In the genomic region with DNA sequence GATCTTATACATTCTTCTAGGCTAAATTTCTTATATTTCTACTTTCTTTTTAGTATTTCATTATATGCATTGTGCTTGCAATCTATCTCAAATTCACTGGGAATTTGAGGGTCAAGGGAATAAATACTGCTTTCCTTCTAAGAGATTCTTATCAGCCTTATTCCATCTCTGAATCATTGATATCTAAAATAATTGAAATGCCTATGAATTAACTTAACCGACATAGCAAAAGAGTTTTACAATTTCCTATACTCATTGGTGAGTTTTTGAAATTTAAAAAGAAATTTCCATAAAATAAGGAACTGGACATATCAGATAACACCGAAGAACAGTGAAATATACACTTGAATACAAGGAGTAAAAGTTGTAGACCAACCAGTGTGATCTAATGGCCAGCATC, we compare ENCODE assay signal across 26 cellular contexts.
"Had no signal": no experiment of that assay in that cellular context is flagged by ENCODE, and none has a peak within 500 bp of the region (broad histone marks: within the 10 kb centered on the region; RNA-seq: fewer than 3 reads in every experiment).

No MANE protein-coding gene starts in this region.

- H3K4me3 Mint-ChIP-seq: dendritic cell treated with granulocyte-macrophage colony-stimulating factor and Interleukin-4, amounts not matched to agents 40 ng/mL and 50 ng/mL, for 4 days; effector memory CD8-positive, alpha-beta T cell; endodermal cell had no signal

- H3K4me1 ChIP-seq: colonic mucosa, esophagus muscularis mucosa, foreskin keratinocyte, gastrocnemius medialis, gastroesophageal sphincter, heart left ventricle, heart right ventricle had no signal

- H3K27ac ChIP-seq: colonic mucosa, coronary artery, dorsolateral prefrontal cortex, epithelial cell of prostate, esophagus muscularis mucosa, esophagus squamous epithelium, foreskin keratinocyte, gastrocnemius medialis, gastroesophageal sphincter, heart left ventricle, heart right ventricle, hepatocyte had no signal

- DNase-seq: colonic mucosa; cortex of kidney; dermis blood vessel endothelial cell; dorsolateral prefrontal cortex; effector CD4-positive, alpha-beta T cell; effector CD8-positive, alpha-beta T cell; effector memory CD4-positive, alpha-beta T cell; effector memory CD8-positive, alpha-beta T cell; endodermal cell; erythroblast; esophagus squamous epithelium; foreskin fibroblast; foreskin keratinocyte; foreskin melanocyte; gastrocnemius medialis; glutamatergic neuron; head of caudate nucleus; heart left ventricle; heart right ventricle had no signal

- H2AFZ ChIP-seq: hepatocyte had no signal

- H3K4me1 Mint-ChIP-seq: endodermal cell had no signal

- H3K79me2 ChIP-seq: hepatocyte had no signal

- H3K36me3 ChIP-seq: colonic mucosa, esophagus muscularis mucosa, esophagus squamous epithelium, gastrocnemius medialis, gastroesophageal sphincter, heart left ventricle, heart right ventricle had no signal

- H3K4me2 ChIP-seq: hepatocyte had no signal

- H3K9me3 ChIP-seq: colonic mucosa, esophagus muscularis mucosa, esophagus squamous epithelium, gastrocnemius medialis, gastroesophageal sphincter, heart left ventricle, heart right ventricle had no signal

- H3K4me3 ChIP-seq: colonic mucosa, coronary artery, dorsolateral prefrontal cortex, esophagus muscularis mucosa, esophagus squamous epithelium, gastrocnemius medialis, gastroesophageal sphincter, heart left ventricle, heart right ventricle, hepatocyte had no signal

- ATAC-seq: effector memory CD8-positive, alpha-beta T cell; esophagus mucosa; foreskin keratinocyte; gastrocnemius medialis; gastroesophageal sphincter; heart left ventricle; heart right ventricle had no signal

- H3K9me3 Mint-ChIP-seq: dendritic cell treated with granulocyte-macrophage colony-stimulating factor and Interleukin-4, amounts not matched to agents 40 ng/mL and 50 ng/mL, for 4 days; endodermal cell had no signal

- H3K27me3 ChIP-seq: colonic mucosa, dorsolateral prefrontal cortex, esophagus muscularis mucosa, esophagus squamous epithelium, foreskin keratinocyte, gastrocnemius medialis, gastroesophageal sphincter, heart left ventricle, heart right ventricle, hepatocyte had no signal

- H3K27ac Mint-ChIP-seq: dendritic cell treated with granulocyte-macrophage colony-stimulating factor and Interleukin-4, amounts not matched to agents 40 ng/mL and 50 ng/mL, for 4 days; effector memory CD8-positive, alpha-beta T cell; endodermal cell had no signal

- H3K27me3 Mint-ChIP-seq: dendritic cell treated with granulocyte-macrophage colony-stimulating factor and Interleukin-4, amounts not matched to agents 40 ng/mL and 50 ng/mL, for 4 days; effector memory CD8-positive, alpha-beta T cell had no signal
